ENCODE assay signal across 1 cellular context in genomic region chr2:133369896-133370295, GRCh38.
TF ChIP-seq lines count a peak whose summit lies in the region.

No MANE protein-coding gene starts in this region.

TF ChIP-seq in WTC11, 78 proteins besides CTCF, POLR2A, EP300 and RAD21 (continued from another document):
- TF ChIP-seq, protein P1, sequence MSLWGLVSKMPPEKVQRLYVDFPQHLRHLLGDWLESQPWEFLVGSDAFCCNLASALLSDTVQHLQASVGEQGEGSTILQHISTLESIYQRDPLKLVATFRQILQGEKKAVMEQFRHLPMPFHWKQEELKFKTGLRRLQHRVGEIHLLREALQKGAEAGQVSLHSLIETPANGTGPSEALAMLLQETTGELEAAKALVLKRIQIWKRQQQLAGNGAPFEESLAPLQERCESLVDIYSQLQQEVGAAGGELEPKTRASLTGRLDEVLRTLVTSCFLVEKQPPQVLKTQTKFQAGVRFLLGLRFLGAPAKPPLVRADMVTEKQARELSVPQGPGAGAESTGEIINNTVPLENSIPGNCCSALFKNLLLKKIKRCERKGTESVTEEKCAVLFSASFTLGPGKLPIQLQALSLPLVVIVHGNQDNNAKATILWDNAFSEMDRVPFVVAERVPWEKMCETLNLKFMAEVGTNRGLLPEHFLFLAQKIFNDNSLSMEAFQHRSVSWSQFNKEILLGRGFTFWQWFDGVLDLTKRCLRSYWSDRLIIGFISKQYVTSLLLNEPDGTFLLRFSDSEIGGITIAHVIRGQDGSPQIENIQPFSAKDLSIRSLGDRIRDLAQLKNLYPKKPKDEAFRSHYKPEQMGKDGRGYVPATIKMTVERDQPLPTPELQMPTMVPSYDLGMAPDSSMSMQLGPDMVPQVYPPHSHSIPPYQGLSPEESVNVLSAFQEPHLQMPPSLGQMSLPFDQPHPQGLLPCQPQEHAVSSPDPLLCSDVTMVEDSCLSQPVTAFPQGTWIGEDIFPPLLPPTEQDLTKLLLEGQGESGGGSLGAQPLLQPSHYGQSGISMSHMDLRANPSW (CRISPR knock-in tag; conservative IDR thresholded peaks at IDR 0.05; ENCODE audit: low read depth) = no peak
- TF ChIP-seq EMX1 (CRISPR knock-in tag; IDR thresholded peaks at IDR 0.05) (no peak), ZNF281 (CRISPR knock-in tag; IDR thresholded peaks at IDR 0.05) (no peak), TEAD1 (CRISPR knock-in tag; IDR thresholded peaks at IDR 0.05) (no peak), SMAD3 (CRISPR knock-in tag; IDR thresholded peaks at IDR 0.05; ENCODE audit: borderline replicate concordance) (no peak), ZNF121 (CRISPR knock-in tag; IDR thresholded peaks at IDR 0.05) (no peak), ATF1 (CRISPR knock-in tag; IDR thresholded peaks at IDR 0.05) (no peak), FOXP1 (CRISPR knock-in tag; IDR thresholded peaks at IDR 0.05; ENCODE audit: borderline replicate concordance) (no peak), ZBTB21 (CRISPR knock-in tag; IDR thresholded peaks at IDR 0.05; ENCODE audit: borderline replicate concordance) (no peak), JAZF1 (CRISPR knock-in tag; IDR thresholded peaks at IDR 0.05) (no peak), CDX4 (CRISPR knock-in tag; IDR thresholded peaks at IDR 0.05; ENCODE audit: borderline replicate concordance) (no peak), NFYB (CRISPR knock-in tag; conservative IDR thresholded peaks at IDR 0.05; ENCODE audit: low read depth) (no peak), FOXK1 (CRISPR knock-in tag; IDR thresholded peaks at IDR 0.05) (no peak), ARID4B (CRISPR knock-in tag; IDR thresholded peaks at IDR 0.05; ENCODE audit: borderline replicate concordance) (no peak)
- TF ChIP-seq, protein P2, sequence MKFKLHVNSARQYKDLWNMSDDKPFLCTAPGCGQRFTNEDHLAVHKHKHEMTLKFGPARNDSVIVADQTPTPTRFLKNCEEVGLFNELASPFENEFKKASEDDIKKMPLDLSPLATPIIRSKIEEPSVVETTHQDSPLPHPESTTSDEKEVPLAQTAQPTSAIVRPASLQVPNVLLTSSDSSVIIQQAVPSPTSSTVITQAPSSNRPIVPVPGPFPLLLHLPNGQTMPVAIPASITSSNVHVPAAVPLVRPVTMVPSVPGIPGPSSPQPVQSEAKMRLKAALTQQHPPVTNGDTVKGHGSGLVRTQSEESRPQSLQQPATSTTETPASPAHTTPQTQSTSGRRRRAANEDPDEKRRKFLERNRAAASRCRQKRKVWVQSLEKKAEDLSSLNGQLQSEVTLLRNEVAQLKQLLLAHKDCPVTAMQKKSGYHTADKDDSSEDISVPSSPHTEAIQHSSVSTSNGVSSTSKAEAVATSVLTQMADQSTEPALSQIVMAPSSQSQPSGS (CRISPR knock-in tag; IDR thresholded peaks at IDR 0.05; ENCODE audit: borderline replicate concordance, low read depth) = no peak
- TF ChIP-seq, protein P3, sequence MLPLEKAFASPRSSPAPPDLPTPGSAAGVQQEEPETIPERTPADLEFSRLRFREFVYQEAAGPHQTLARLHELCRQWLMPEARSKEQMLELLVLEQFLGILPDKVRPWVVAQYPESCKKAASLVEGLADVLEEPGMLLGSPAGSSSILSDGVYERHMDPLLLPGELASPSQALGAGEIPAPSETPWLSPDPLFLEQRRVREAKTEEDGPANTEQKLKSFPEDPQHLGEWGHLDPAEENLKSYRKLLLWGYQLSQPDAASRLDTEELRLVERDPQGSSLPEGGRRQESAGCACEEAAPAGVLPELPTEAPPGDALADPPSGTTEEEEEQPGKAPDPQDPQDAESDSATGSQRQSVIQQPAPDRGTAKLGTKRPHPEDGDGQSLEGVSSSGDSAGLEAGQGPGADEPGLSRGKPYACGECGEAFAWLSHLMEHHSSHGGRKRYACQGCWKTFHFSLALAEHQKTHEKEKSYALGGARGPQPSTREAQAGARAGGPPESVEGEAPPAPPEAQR (CRISPR knock-in tag; IDR thresholded peaks at IDR 0.05) = no peak
- TF ChIP-seq, protein P4, sequence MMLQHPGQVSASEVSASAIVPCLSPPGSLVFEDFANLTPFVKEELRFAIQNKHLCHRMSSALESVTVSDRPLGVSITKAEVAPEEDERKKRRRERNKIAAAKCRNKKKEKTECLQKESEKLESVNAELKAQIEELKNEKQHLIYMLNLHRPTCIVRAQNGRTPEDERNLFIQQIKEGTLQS (CRISPR knock-in tag; conservative IDR thresholded peaks at IDR 0.05) = no peak
TF ChIP-seq in WTC11: peak in this region for 0.
